ENCODE assay signal across 26 cellular contexts in the genomic region with DNA sequence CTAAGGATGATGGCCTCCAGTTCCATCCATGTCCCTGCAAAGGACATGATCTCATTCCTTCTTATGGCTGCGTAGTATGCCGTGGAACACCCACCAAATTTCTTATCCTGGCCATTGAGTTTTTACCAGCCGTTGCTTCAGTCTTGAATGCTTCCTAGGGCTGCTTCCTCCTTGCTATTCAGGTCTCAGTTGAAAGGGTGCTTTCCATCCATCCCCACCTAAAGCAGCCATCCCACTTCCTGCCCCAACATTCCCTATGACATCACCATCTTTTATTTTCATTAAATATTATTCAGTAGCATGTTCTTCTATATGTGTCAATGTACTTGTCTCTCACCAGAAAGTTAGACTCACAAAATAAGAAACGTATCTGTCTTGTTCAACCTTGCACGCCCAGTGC. TPM values are rescaled to one million over a fixed set of nuclear protein-coding genes. Genes with fewer than 3 reads are reported as not detected.
A peak's percentile ranks its signal among the peaks of the same experiment; 100 is the strongest.
DNase-seq lines count a peak whose midpoint lies in the region; ATAC-seq, FAIRE-seq and TF ChIP-seq lines count a peak whose summit lies in the region.
"Had no signal": no experiment of that assay in that cellular context is flagged by ENCODE, and none has a peak within 500 bp of the region (broad histone marks: within the 10 kb centered on the region; RNA-seq: fewer than 3 reads in every experiment).

No MANE protein-coding gene starts in this region.

- intact Hi-C loops in HepG2 (cut with micrococcal nuclease; ENCODE audit: unreplicated experiment) (no loop called here), right lobe of liver (cut with DNase I) (no loop called here), gastrocnemius medialis (cut with DNase I; ENCODE audit: low total_unique reads) (no loop called here), dorsolateral prefrontal cortex (cut with DNase I) (no loop called here)

- no peak overlapping the region for H3K4me3 ChIP-seq in HepG2 (replicated peaks in 1 of 3; ENCODE audit: insufficient read depth in 1 of 3, low read depth in 2 of 3, low read length in 3 of 3)
- H3K4me3 ChIP-seq in right lobe of liver, result no peak overlapping the region
- no peak overlapping the region for H3K4me3 ChIP-seq in gastrocnemius medialis
- no peak overlapping the region for H3K4me3 ChIP-seq in dorsolateral prefrontal cortex
- H3K4me3 ChIP-seq: A549; BLaER1 treated with 17β-estradiol and CSF1 and Interleukin-3, amounts not matched to agents 10 nM and 100 nM; GM12878; HAP-1 had no signal

- peaks cover 1% of the 10 kb centered on the region for H3K9me3 Mint-ChIP-seq in glutamatergic neuron (ENCODE audit: unreplicated experiment)
- H3K9me3 Mint-ChIP-seq: HFFc6 had no signal

- peaks cover 0 to 8% of the 10 kb centered on the region in 2 experiments; a peak in 3 of 5 replicates for H3K27me3 ChIP-seq in HepG2 (ENCODE audit: control insufficient read depth in 1 of 2, insufficient read depth in 2 of 2, low read length in 2 of 2)
- no peaks in the 10 kb centered on the region for H3K27me3 ChIP-seq in right lobe of liver
- no peaks in the 10 kb centered on the region for H3K27me3 ChIP-seq in gastrocnemius medialis
- H3K27me3 ChIP-seq in dorsolateral prefrontal cortex, result peaks cover 0 to 8% (median 0%) of the 10 kb centered on the region in 45 donors
- H3K27me3 ChIP-seq: BLaER1 treated with 17β-estradiol and CSF1 and Interleukin-3, amounts not matched to agents 10 nM and 100 nM had no signal

- no peak for TF ChIP-seq RAD21 in HepG2 (CRISPR knock-in tag; IDR thresholded peaks at IDR 0.05)

- no peaks in the 10 kb centered on the region for H3K4me1 ChIP-seq in HepG2 (ENCODE audit: insufficient read depth, low read length)
- no peaks in the 10 kb centered on the region for H3K4me1 ChIP-seq in right lobe of liver
- H3K4me1 ChIP-seq in gastrocnemius medialis, result peaks cover 14 to 19% of the 10 kb centered on the region in 2 donors
- H3K4me1 ChIP-seq: A549; BE2C; BLaER1 treated with 17β-estradiol and CSF1 and Interleukin-3, amounts not matched to agents 10 nM and 100 nM; HAP-1 had no signal

- no peak overlapping the region for H3K4me3 Mint-ChIP-seq in glutamatergic neuron (ENCODE audit: unreplicated experiment)
- H3K4me3 Mint-ChIP-seq: CD14-positive monocyte; CD4-positive, alpha-beta T cell; CD8-positive, alpha-beta memory T cell; HFFc6 had no signal

- H3K9me3 ChIP-seq in HepG2 (ENCODE audit: low read length) (no peaks in the 10 kb centered on the region), right lobe of liver (no peaks in the 10 kb centered on the region), gastrocnemius medialis (no peaks in the 10 kb centered on the region)
- H3K9me3 ChIP-seq: A549, BE2C, HAP-1 had no signal

- CTCF ChIA-PET in HepG2 (lab: Yijun Ruan, JAX; ENCODE audit: low intra/inter-chr PET ratio, low total read pairs), result no interaction called here

- BruUV-seq in HepG2 (replicated peaks; lab: Mats Ljungman, UMichigan), result no TSS peak

- no peak overlapping the region for H3K9ac ChIP-seq in HepG2 (ENCODE audit: insufficient read depth, low read depth, low read length)
- H3K9ac ChIP-seq: BLaER1 treated with 17β-estradiol and CSF1 and Interleukin-3, amounts not matched to agents 10 nM and 100 nM had no signal

- no peak for TF ChIP-seq CTCF in HepG2 (CRISPR knock-in tag; IDR thresholded peaks at IDR 0.05)
- TF ChIP-seq CTCF in right lobe of liver (IDR thresholded peaks at IDR 0.05), result no peak
- no peak for TF ChIP-seq CTCF in glutamatergic neuron (IDR thresholded peaks at IDR 0.05; ENCODE audit: partially characterized antibody, unreplicated experiment)
- no peak for TF ChIP-seq CTCF in gastrocnemius medialis (IDR thresholded peaks at IDR 0.05 in 4 of 5, conservative IDR thresholded peaks at IDR 0.05 in 1 of 5)
- TF ChIP-seq CTCF in dorsolateral prefrontal cortex (IDR thresholded peaks at IDR 0.05 in 54 of 56, conservative IDR thresholded peaks at IDR 0.05 in 2 of 56; ENCODE audit: low read depth in 1 of 56, partially characterized antibody in 56 of 56), result no peak

- ATAC-seq in HepG2 (no peak), right lobe of liver (no peak), gastrocnemius medialis (no peak)
- ATAC-seq: A549, GM12878 had no signal

- no peaks in the 10 kb centered on the region for H3K27me3 Mint-ChIP-seq in glutamatergic neuron (ENCODE audit: unreplicated experiment)

- TF ChIP-seq POLR2A in HepG2 (IDR thresholded peaks at IDR 0.05; ENCODE audit: insufficient read depth in 1 of 2, low read depth in 2 of 2, low read length in 2 of 2) (no peak), right lobe of liver (IDR thresholded peaks at IDR 0.05) (no peak), gastrocnemius medialis (IDR thresholded peaks at IDR 0.05) (no peak)

- H3K36me3 ChIP-seq in HepG2 (replicated peaks in 1 of 2; ENCODE audit: control insufficient read depth in 1 of 2, insufficient read depth in 2 of 2, low read length in 2 of 2) (no peaks in the 10 kb centered on the region), right lobe of liver (no peaks in the 10 kb centered on the region), gastrocnemius medialis (no peaks in the 10 kb centered on the region)
- H3K36me3 ChIP-seq: BE2C; BLaER1 treated with 17β-estradiol and CSF1 and Interleukin-3, amounts not matched to agents 10 nM and 100 nM; HAP-1 had no signal

- TF ChIP-seq EP300 in HepG2 (IDR thresholded peaks at IDR 0.05; ENCODE audit: low read depth in 2 of 2, low read length in 2 of 2), result no peak
- TF ChIP-seq EP300 in HepG2 (CRISPR knock-in tag; IDR thresholded peaks at IDR 0.05; ENCODE audit: borderline replicate concordance), result no peak

- no peaks in the 10 kb centered on the region for H3K79me2 ChIP-seq in HepG2 (ENCODE audit: insufficient read depth, low read length)

- H3K4me2 ChIP-seq in HepG2 (ENCODE audit: low read depth, low read length), result no peak overlapping the region
- H3K4me2 ChIP-seq: A549; BLaER1 treated with 17β-estradiol and CSF1 and Interleukin-3, amounts not matched to agents 10 nM and 100 nM had no signal

- H2AFZ ChIP-seq in HepG2 (ENCODE audit: low read length), result no peak overlapping the region

- H3K27ac ChIP-seq in HepG2 (ENCODE audit: extremely low read length, insufficient read depth, low read length), result no peak overlapping the region
- H3K27ac ChIP-seq in right lobe of liver, result no peak overlapping the region
- peak overlapping the region; percentile 30 to 55 (median 38) for H3K27ac ChIP-seq in gastrocnemius medialis
- no peak overlapping the region for H3K27ac ChIP-seq in dorsolateral prefrontal cortex
- H3K27ac ChIP-seq: A549; BLaER1 treated with 17β-estradiol and CSF1 and Interleukin-3, amounts not matched to agents 10 nM and 100 nM had no signal

- in situ Hi-C loops in HepG2 (cut with HindIII; ENCODE audit: extremely low pct_ligation_motif_present, low pct_unique_long_range_greater_than_20kb), result no loop called here
- in situ Hi-C loops in gastrocnemius medialis (cut with MboI; ENCODE audit: low sequenced_read_pairs in 4 of 4), result loop anchor here in 1 of 4 donors (10.0 kb wide), 1 partner anchor 58 kb away; no protein-coding TSS in a partner anchor

- DNase-seq in HepG2 (ENCODE audit: low spot score) (no peak), right lobe of liver (no peak), glutamatergic neuron (no peak), gastrocnemius medialis (no peak), dorsolateral prefrontal cortex (no peak), amygdala (lab: John Stamatoyannopoulos, UW) (no peak)
- DNase-seq in stimulated activated CD4-positive, alpha-beta T cell treated with anti-CD3 and anti-CD28 coated beads, Interleukin-1b, Interleukin-23, amount 100 ng/mL, for 48 hours, result no peak
- DNase-seq: 8988T; ACHN; AML-193; BE2C; CD4-positive, alpha-beta T cell; CD8-positive, alpha-beta memory T cell; DMS 273 treated with DMSO at 0.1 percent for 48 hours; DMS79; EL; GDM1; GOT3 had no signal

- peaks cover 15% of the 10 kb centered on the region for H3K4me1 Mint-ChIP-seq in glutamatergic neuron (ENCODE audit: low read depth, unreplicated experiment)
- H3K4me1 Mint-ChIP-seq: CD14-positive monocyte; CD8-positive, alpha-beta memory T cell had no signal

- WGBS in HepG2 (ENCODE audit: low lambda C conversion rate), result under 1% methylated on average over 5 of the region's 5 CpGs
- 51% methylated on average over 5 of the region's 5 CpGs for WGBS in right lobe of liver (ENCODE audit: insufficient coverage, low coverage, low lambda C conversion rate, missing lambda C conversion rate)

- peak overlapping the region; percentile 74 for H3K27ac Mint-ChIP-seq in glutamatergic neuron (ENCODE audit: unreplicated experiment)
- H3K27ac Mint-ChIP-seq: CD14-positive monocyte; CD4-positive, alpha-beta T cell; CD8-positive, alpha-beta memory T cell had no signal

- no peaks in the 10 kb centered on the region for H3K36me3 Mint-ChIP-seq in glutamatergic neuron (ENCODE audit: unreplicated experiment)
- H3K36me3 Mint-ChIP-seq: CD14-positive monocyte; CD8-positive, alpha-beta memory T cell had no signal

- POLR2A ChIA-PET in HepG2 (lab: Yijun Ruan, JAX), result no interaction called here

- no peak for FAIRE-seq in HepG2 (lab: Jason Lieb, UNC)
- FAIRE-seq: A549, D721Med, GM12878, H54 had no signal

- H4K20me1 ChIP-seq in HepG2 (ENCODE audit: insufficient read depth, low read length), result no peaks in the 10 kb centered on the region
- H4K20me1 ChIP-seq: BLaER1 treated with 17β-estradiol and CSF1 and Interleukin-3, amounts not matched to agents 10 nM and 100 nM had no signal

RNA-seq across cellular contexts. Expression of gene SLN, which starts 40.7 kb away (rescaled TPM):
- total RNA-seq in HepG2 (2016; rRNA removed; fragmentation: Illumina TruSeq; extraction: Trizol), result not detected in 2 replicates
- not detected in 2 replicates for total RNA-seq in HepG2 (2016; cell fraction: cytosol; rRNA removed; fragmentation: Illumina TruSeq; extraction: Trizol; ENCODE audit: low read depth)
- total RNA-seq in HepG2 (2016; cell fraction: insoluble cytoplasmic fraction; rRNA removed; fragmentation: Illumina TruSeq; extraction: Trizol), result not detected in 2 replicates
- total RNA-seq in HepG2 (2016; cell fraction: membrane; rRNA removed; fragmentation: Illumina TruSeq; extraction: Trizol), result not detected in 2 replicates
- not detected in 2 replicates for total RNA-seq in HepG2 (2016; cell fraction: nucleus; rRNA removed; fragmentation: Illumina TruSeq; extraction: Trizol)
- not detected in 2 replicates for polyA plus RNA-seq in HepG2 (2011; rRNA removed)
- polyA plus RNA-seq in HepG2 (2011; cell fraction: cytosol; rRNA removed), result not detected in 2 replicates
- polyA plus RNA-seq in HepG2 (2011; cell fraction: nucleus; rRNA removed), result not detected in 2 replicates
- not detected in 2 replicates for polyA plus RNA-seq in HepG2 (2012)
- not detected in 2 replicates for polyA plus RNA-seq in HepG2 (2016; cell fraction: cytosol; fragmentation: Illumina TruSeq; extraction: Trizol; ENCODE audit: low read depth)
- not detected in 2 replicates for polyA plus RNA-seq in HepG2 (2016; cell fraction: insoluble cytoplasmic fraction; fragmentation: Illumina TruSeq; extraction: Trizol; ENCODE audit: low read depth)
- polyA plus RNA-seq in HepG2 (2016; cell fraction: membrane; fragmentation: Illumina TruSeq; extraction: Trizol; ENCODE audit: low read depth), result not detected in 2 replicates
- not detected in 2 replicates for polyA plus RNA-seq in HepG2 (2016; cell fraction: nucleus; fragmentation: Illumina TruSeq; extraction: Trizol; ENCODE audit: insufficient read depth, low read depth)
- not detected in 2 replicates for polyA minus RNA-seq in HepG2 (2011; rRNA and poly(A)+ RNA removed; ENCODE audit: low replicate concordance)
- polyA minus RNA-seq in HepG2 (2011; cell fraction: cytosol; rRNA and poly(A)+ RNA removed), result not detected in 2 replicates
- polyA minus RNA-seq in HepG2 (2011; cell fraction: nucleus; rRNA and poly(A)+ RNA removed), result not detected in 2 replicates
- total RNA-seq in right lobe of liver, result 1 to 10 TPM in 1 of 6 experiments, under 1 TPM in 3, not detected in 2; 0.55 to 5.3 (median 0.66) TPM
- not detected for total RNA-seq in glutamatergic neuron (ENCODE audit: unreplicated experiment)
- total RNA-seq in gastrocnemius medialis, result 1,000 to 10,000 TPM in 3 of 4 donors, 100 to 1,000 TPM in 1; 586 to 5,775 (median 2,747) TPM
- 10 to 100 TPM in 1 of 120 experiments, 1 to 10 TPM in 56, under 1 TPM in 18, not detected in 45; 0.55 to 14.1 (median 1.4) TPM for total RNA-seq in dorsolateral prefrontal cortex
- total RNA-seq: CD4-positive, alpha-beta T cell; CD8-positive, alpha-beta memory T cell; GM12878; HFFc6 had no signal
- polyA plus RNA-seq: CD14-positive monocyte; CD8-positive, alpha-beta memory T cell had no signal

Comparison
In these comparisons a context has a peak if more than half of its experiments do, and no peak if none do; other contexts are left out.
1. H3K27ac ChIP-seq: peak in gastrocnemius medialis (4 of 4); none in HepG2 (single experiment), right lobe of liver (0 of 3) and dorsolateral prefrontal cortex (0 of 59).
2. RNA of gene SLN, which starts 40.7 kb away (total RNA-seq): 586 to 5,775 TPM in gastrocnemius medialis; 0.55 to 14.1 TPM in dorsolateral prefrontal cortex, 0.55 to 5.3 TPM in right lobe of liver, not detected in HepG2 and not detected in glutamatergic neuron (single experiment); every median in the first group is over 10 times any median in the second.